9 cellular contexts compared by ENCODE assay signal in genomic region chr2:20048488-20049443, GRCh38. TPM values are rescaled to one million over a fixed set of nuclear protein-coding genes. Genes with fewer than 3 reads are reported as not detected.
A peak's percentile ranks its signal among the peaks of the same experiment; 100 is the strongest.
DNase-seq lines count a peak whose midpoint lies in the region; ATAC-seq and TF ChIP-seq lines count a peak whose summit lies in the region.
"Had no signal": no experiment of that assay in that cellular context is flagged by ENCODE, and none has a peak within 500 bp of the region (broad histone marks: within the 10 kb centered on the region; RNA-seq: fewer than 3 reads in every experiment).

No MANE protein-coding gene starts in this region.

- peaks cover 48% of the 10 kb centered on the region for H3K4me1 ChIP-seq in body of pancreas
- peaks cover 32 to 60% (median 51%) of the 10 kb centered on the region in 4 donors for H3K4me1 ChIP-seq in upper lobe of left lung

- no peaks in the 10 kb centered on the region for H3K27me3 Mint-ChIP-seq in activated naive CD8-positive, alpha-beta T cell
- H3K27me3 Mint-ChIP-seq in activated naive CD8-positive, alpha-beta T cell treated with anti-CD3 and anti-CD28 coated beads, Interleukin-2, amount 50 U/mL, for 24 hours, result peaks cover 2% of the 10 kb centered on the region
- H3K27me3 Mint-ChIP-seq in memory B cell, result no peaks in the 10 kb centered on the region

- no peak for TF ChIP-seq CTCF in body of pancreas (IDR thresholded peaks at IDR 0.05)
- TF ChIP-seq CTCF in upper lobe of left lung (IDR thresholded peaks at IDR 0.05), result no peak

- no peak for TF ChIP-seq EP300 in upper lobe of left lung (IDR thresholded peaks at IDR 0.05)

- H3K4me3 Mint-ChIP-seq in activated naive CD8-positive, alpha-beta T cell, result no peak overlapping the region
- no peak overlapping the region for H3K4me3 Mint-ChIP-seq in activated naive CD8-positive, alpha-beta T cell treated with anti-CD3 and anti-CD28 coated beads, Interleukin-2, amount 50 U/mL, for 24 hours
- peak overlapping the region; percentile 5 for H3K4me3 Mint-ChIP-seq in memory B cell
- H3K4me3 Mint-ChIP-seq: activated T-cell treated with anti-CD3 and anti-CD28 coated beads, Interleukin-2, amount 50 U/mL, for 24 hours had no signal

- TF ChIP-seq POLR2A in body of pancreas (IDR thresholded peaks at IDR 0.05), result no peak
- no peak for TF ChIP-seq POLR2A in upper lobe of left lung (IDR thresholded peaks at IDR 0.05)

- no peak for ATAC-seq in activated naive CD8-positive, alpha-beta T cell treated with anti-CD3 and anti-CD28 coated beads, Interleukin-2, amount 50 U/mL, for 24 hours
- ATAC-seq in body of pancreas, result no peak
- ATAC-seq in memory B cell (ENCODE audit: low read depth), result no peak
- no peak for ATAC-seq in upper lobe of left lung (ENCODE audit: low FRiP score in 2 of 2)

- H3K27ac Mint-ChIP-seq in activated naive CD8-positive, alpha-beta T cell, result peak overlapping the region; percentile 16
- H3K27ac Mint-ChIP-seq in activated naive CD8-positive, alpha-beta T cell treated with anti-CD3 and anti-CD28 coated beads, Interleukin-2, amount 50 U/mL, for 24 hours, result no peak overlapping the region
- H3K27ac Mint-ChIP-seq in memory B cell, result no peak overlapping the region
- H3K27ac Mint-ChIP-seq: activated T-cell treated with anti-CD3 and anti-CD28 coated beads, Interleukin-2, amount 50 U/mL, for 24 hours had no signal

- intact Hi-C loops in body of pancreas (cut with DNase I), result no loop called here

- H3K27ac ChIP-seq in body of pancreas (peak overlapping the region in 3 of 4 donors; percentile 91 to 98 (median 95)), upper lobe of left lung (peak overlapping the region; percentile 97 to 100 (median 98))

- H3K4me1 Mint-ChIP-seq in activated naive CD8-positive, alpha-beta T cell (ENCODE audit: low read depth), result peaks cover 40% of the 10 kb centered on the region
- peaks cover 31% of the 10 kb centered on the region for H3K4me1 Mint-ChIP-seq in activated naive CD8-positive, alpha-beta T cell treated with anti-CD3 and anti-CD28 coated beads, Interleukin-2, amount 50 U/mL, for 24 hours
- H3K4me1 Mint-ChIP-seq in memory B cell, result peaks cover 20% of the 10 kb centered on the region

- no peak overlapping the region for H3K4me3 ChIP-seq in body of pancreas
- peak overlapping the region in 2 of 4 donors; percentile 69 to 86 for H3K4me3 ChIP-seq in upper lobe of left lung

- H3K9me3 ChIP-seq in body of pancreas, result no peaks in the 10 kb centered on the region
- no peaks in the 10 kb centered on the region for H3K9me3 ChIP-seq in upper lobe of left lung

- no peaks in the 10 kb centered on the region for H3K9me3 Mint-ChIP-seq in activated naive CD8-positive, alpha-beta T cell (ENCODE audit: low read depth)
- H3K9me3 Mint-ChIP-seq in activated naive CD8-positive, alpha-beta T cell treated with anti-CD3 and anti-CD28 coated beads, Interleukin-2, amount 50 U/mL, for 24 hours, result no peaks in the 10 kb centered on the region
- H3K9me3 Mint-ChIP-seq in memory B cell, result no peaks in the 10 kb centered on the region
- H3K9me3 Mint-ChIP-seq: activated T-cell treated with anti-CD3 and anti-CD28 coated beads, Interleukin-2, amount 50 U/mL, for 24 hours had no signal

- WGBS in body of pancreas, 2 donors, result 34% methylated on average over 6 of the region's 6 CpGs
- 40 to 45% methylated on average over 6 of the region's 6 CpGs for WGBS in upper lobe of left lung, 2 donors

- H3K27me3 ChIP-seq in body of pancreas, result no peaks in the 10 kb centered on the region
- no peaks in the 10 kb centered on the region for H3K27me3 ChIP-seq in upper lobe of left lung

- H3K36me3 ChIP-seq in body of pancreas (replicated peaks in 1 of 2; ENCODE audit: insufficient read depth in 1 of 2, low read depth in 2 of 2) (no peaks in the 10 kb centered on the region), upper lobe of left lung (no peaks in the 10 kb centered on the region)

- no peaks in the 10 kb centered on the region for H3K36me3 Mint-ChIP-seq in activated naive CD8-positive, alpha-beta T cell
- H3K36me3 Mint-ChIP-seq in activated naive CD8-positive, alpha-beta T cell treated with anti-CD3 and anti-CD28 coated beads, Interleukin-2, amount 50 U/mL, for 24 hours (ENCODE audit: low read depth), result no peaks in the 10 kb centered on the region
- no peaks in the 10 kb centered on the region for H3K36me3 Mint-ChIP-seq in memory B cell

- DNase-seq in activated naive CD8-positive, alpha-beta T cell treated with anti-CD3 and anti-CD28 coated beads, Interleukin-2, amount 50 U/mL, for 24 hours, result no peak
- DNase-seq in body of pancreas (no peak), memory B cell (ENCODE audit: low spot score in 2 of 2) (no peak), upper lobe of left lung (no peak), HPDE6-E6E7 (ENCODE audit: extremely low spot score) (no peak), GDM1 (lab: John Stamatoyannopoulos, UW) (no peak), DMS79 treated with DMSO at 0.1 percent for 48 hours (lab: John Stamatoyannopoulos, UW) (no peak)
- DNase-seq: activated T-cell treated with anti-CD3 and anti-CD28 coated beads, Interleukin-2, amount 50 U/mL, for 24 hours had no signal

RNA-seq across cellular contexts. Expression of gene LAPTM4A, which starts 2.7 kb away (rescaled TPM):
- 100 to 1,000 TPM in 1 of 2 donors, 10 to 100 TPM in 1; 39.9 to 100 TPM for total RNA-seq in body of pancreas
- total RNA-seq in upper lobe of left lung, result 100 to 1,000 TPM in 3 of 6 donors, 10 to 100 TPM in 3; 27.2 to 210 (median 116) TPM

RNA-seq across cellular contexts. Expression of gene MATN3, which starts 36.3 kb away (rescaled TPM):
- total RNA-seq in body of pancreas, result not detected
- total RNA-seq in upper lobe of left lung, result 10 to 100 TPM in 2 of 6 donors, 1 to 10 TPM in 4; 1.0 to 17.3 (median 7.8) TPM

RNA-seq across cellular contexts. Expression of gene WDR35, which starts 58.9 kb away (rescaled TPM):
- total RNA-seq in body of pancreas, result 1 to 10 TPM; 6.7 to 8.9 TPM
- total RNA-seq in upper lobe of left lung, result 10 to 100 TPM in 1 of 6 donors, 1 to 10 TPM in 5; 4.4 to 16.5 (median 6.9) TPM
